In genomic region chr11:114298701-114299090, GRCh38 we compare ENCODE assay signal across 13 cellular contexts. TPM values are rescaled to one million over a fixed set of nuclear protein-coding genes. Genes with fewer than 3 reads are reported as not detected.
DNase-seq lines count a peak whose midpoint lies in the region; TF ChIP-seq lines count a peak whose summit lies in the region.
"Had no signal": no experiment of that assay in that cellular context is flagged by ENCODE, and none has a peak within 500 bp of the region (broad histone marks: within the 10 kb centered on the region; RNA-seq: fewer than 3 reads in every experiment).

No MANE protein-coding gene starts in this region.

- TF ChIP-seq CTCF in Calu3 (IDR thresholded peaks at IDR 0.05; ENCODE audit: unreplicated experiment) (no peak), astrocyte of the cerebellum (IDR thresholded peaks at IDR 0.05; ENCODE audit: low read depth, low read length, missing control alignments) (no peak), hepatocyte (IDR thresholded peaks at IDR 0.05; ENCODE audit: poor library complexity) (no peak), mesothelial cell of epicardium (IDR thresholded peaks at IDR 0.05; ENCODE audit: unreplicated experiment) (no peak)

- H3K9me3 Mint-ChIP-seq in Calu3 (ENCODE audit: low read depth, unreplicated experiment): peaks cover 7% of the 10 kb centered on the region
- peaks cover 42% of the 10 kb centered on the region for H3K9me3 Mint-ChIP-seq in mesothelial cell of epicardium

- H3K4me1 ChIP-seq in hepatocyte (ENCODE audit: insufficient read depth): peaks cover 7% of the 10 kb centered on the region

- peak overlapping the region; percentile 69 for H3K4me3 ChIP-seq in astrocyte of the cerebellum (ENCODE audit: low read depth, low read length)
- no peak overlapping the region for H3K4me3 ChIP-seq in hepatocyte
- H3K4me3 ChIP-seq in skin epidermis: peak overlapping the region; percentile 15 to 38 (median 28)

- no peaks in the 10 kb centered on the region for H3K9me3 ChIP-seq in hepatocyte (ENCODE audit: low read depth)

- H3K27ac Mint-ChIP-seq in Calu3 (ENCODE audit: unreplicated experiment) (no peak overlapping the region), mesothelial cell of epicardium (no peak overlapping the region)

- H3K36me3 Mint-ChIP-seq in Calu3 (ENCODE audit: insufficient read depth, unreplicated experiment) (peaks cover 64% of the 10 kb centered on the region), mesothelial cell of epicardium (peaks cover 5% of the 10 kb centered on the region)

- H3K36me3 ChIP-seq in hepatocyte (replicated peaks; ENCODE audit: insufficient read depth, low read depth): no peaks in the 10 kb centered on the region

- no TSS peak for BruUV-seq in Calu3 (replicated peaks; lab: Mats Ljungman, UMichigan)

- DNase-seq in Calu3 (no peak), astrocyte of the cerebellum (ENCODE audit: low read depth) (no peak), hepatocyte (ENCODE audit: low spot score) (no peak), NCI-H128 (lab: John Stamatoyannopoulos, UW; ENCODE audit: unreplicated experiment) (no peak), mesothelial cell of epicardium (ENCODE audit: low spot score in 2 of 2, unreplicated experiment in 2 of 2) (no peak), NCI-H1436 (lab: John Stamatoyannopoulos, UW) (no peak), cerebellum (ENCODE audit: low spot score) (no peak)
- DNase-seq: activated T-cell treated with anti-CD3 and anti-CD28 coated beads for 4 hours; glutamatergic neuron; occipital lobe; stimulated activated CD8-positive, alpha-beta memory T cell treated with anti-CD3 and anti-CD28 coated beads, Interleukin-4, amount 100 ng/mL, for 48 hours had no signal

- no peak overlapping the region for H2AFZ ChIP-seq in hepatocyte

- no peaks in the 10 kb centered on the region for H3K27me3 ChIP-seq in hepatocyte

- no peak overlapping the region for H3K27ac ChIP-seq in hepatocyte
- peak overlapping the region in 15 of 21 experiments; percentile 12 to 98 (median 89) for H3K27ac ChIP-seq in skin epidermis
- H3K27ac ChIP-seq: C4-2B had no signal

- in situ Hi-C loops in astrocyte of the cerebellum (cut with HindIII; ENCODE audit: low sequenced_read_pairs): no loop called here

- peaks cover 50% of the 10 kb centered on the region for H3K4me1 Mint-ChIP-seq in Calu3 (ENCODE audit: low read depth, unreplicated experiment)
- H3K4me1 Mint-ChIP-seq in mesothelial cell of epicardium: peaks cover 18% of the 10 kb centered on the region

- CTCF ChIA-PET in Calu3 (lab: Charles Lee): no interaction called here

- no peaks in the 10 kb centered on the region for H4K20me1 ChIP-seq in hepatocyte (ENCODE audit: insufficient read depth, poor library complexity, severe bottlenecking)

- H3K4me3 Mint-ChIP-seq in Calu3 (ENCODE audit: low read depth, unreplicated experiment): peak overlapping the region; percentile 74
- no peak overlapping the region for H3K4me3 Mint-ChIP-seq in mesothelial cell of epicardium

- no peaks in the 10 kb centered on the region for H3K27me3 Mint-ChIP-seq in Calu3 (ENCODE audit: unreplicated experiment)
- no peaks in the 10 kb centered on the region for H3K27me3 Mint-ChIP-seq in mesothelial cell of epicardium (ENCODE audit: low read depth)

- intact Hi-C loops in Calu3 (cut with micrococcal nuclease; ENCODE audit: unreplicated experiment): loop anchor here (5.0 kb wide), 1 partner anchor 104 kb away; the partner anchor contains the start of genes C11orf71 and RBM7

- no peaks in the 10 kb centered on the region for H3K79me2 ChIP-seq in hepatocyte

- 84% methylated on average over 2 of the region's 2 CpGs for WGBS in hepatocyte (ENCODE audit: low lambda C conversion rate, missing lambda C conversion rate)

- no peaks in the 10 kb centered on the region for H3K9me2 ChIP-seq in hepatocyte (replicated peaks; ENCODE audit: insufficient read depth)

- H3K4me2 ChIP-seq in hepatocyte: peak overlapping the region; percentile 30

RNA-seq across cellular contexts. Expression of gene NNMT, which starts 2.5 kb away (rescaled TPM):
- total RNA-seq in Calu3 (2022) (52.7 and 116 TPM in 2 replicates), hepatocyte (115 and 150 TPM in 2 replicates), mesothelial cell of epicardium (0.54 to 2.4 TPM (median 2.3 TPM) in 3 replicates), cerebellum (0.45 TPM)
- 366 and 385 TPM in 2 replicates for polyA plus RNA-seq in hepatocyte
- total RNA-seq: occipital lobe had no signal

Comparison
In these comparisons a context has a peak if more than half of its experiments do, and no peak if none do; other contexts are left out.
1. RNA of gene NNMT, which starts 2.5 kb away (total RNA-seq): 115 to 150 TPM in hepatocyte and 52.7 to 116 TPM in Calu3; 0.54 to 2.4 TPM in mesothelial cell of epicardium and 0.45 TPM in cerebellum (single experiment); every median in the first group is over 10 times any median in the second.